14 cellular contexts compared by ENCODE assay signal in genomic region chr6:20416063-20416454, GRCh38. TPM values are rescaled to one million over a fixed set of nuclear protein-coding genes. Genes with fewer than 3 reads are reported as not detected.
DNase-seq lines count a peak whose midpoint lies in the region; ATAC-seq, FAIRE-seq and TF ChIP-seq lines count a peak whose summit lies in the region.
"Had no signal": no experiment of that assay in that cellular context is flagged by ENCODE, and none has a peak within 500 bp of the region (broad histone marks: within the 10 kb centered on the region; RNA-seq: fewer than 3 reads in every experiment).

No MANE protein-coding gene starts in this region.

- H3K9me3 ChIP-seq in heart right ventricle = peaks cover 0 to under 1% (median 0%) of the 10 kb centered on the region in 11 donors
- H3K9me3 ChIP-seq: ovary had no signal

- H3K4me3 ChIP-seq in heart right ventricle = no peak overlapping the region
- H3K4me3 ChIP-seq: ovary had no signal

- DNase-seq in GM18507 (ENCODE audit: extremely low spot score, insufficient read length, low read depth) (no peak), DMS153 treated with DMSO at 0.1 percent for 48 hours (lab: John Stamatoyannopoulos, UW; ENCODE audit: unreplicated experiment) (no peak), NCI-H1436 treated with DMSO at 0.1 percent for 48 hours (lab: John Stamatoyannopoulos, UW) (no peak), heart right ventricle (no peak)
- no peak for DNase-seq in natural killer cell treated with Interleukin-12 subunit alpha and Interleukin-12 subunit beta and Interleukin-15 and Interleukin-18, amount 100 ng/mL, for 72 hours (ENCODE audit: low spot score)
- no peak for DNase-seq in stimulated activated CD4-positive, alpha-beta T cell treated with anti-CD3 and anti-CD28 coated beads, Interleukin-15, amount 100 ng/mL, for 24 hours
- DNase-seq: activated CD4-positive, alpha-beta T cell treated with anti-CD3 and anti-CD28 coated beads for 48 hours; EL; ovary had no signal

- WGBS in heart right ventricle, 2 donors = 88 to 90% methylated on average over 4 of the region's 4 CpGs

- peak; percentile 48 for FAIRE-seq in GM18507 (lab: Jason Lieb, UNC)
- FAIRE-seq: bronchial epithelial cell, HTR-8/SVneo had no signal

- H3K27me3 Mint-ChIP-seq in activated T-helper 17 cell treated with anti-CD3 and anti-CD28 coated beads, Interleukin-2, amount 50 U/mL, for 72 hours = no peaks in the 10 kb centered on the region
- no peaks in the 10 kb centered on the region for H3K27me3 Mint-ChIP-seq in natural killer cell treated with Interleukin-12 subunit alpha and Interleukin-12 subunit beta and Interleukin-15 and Interleukin-18, amount 100 ng/mL, for 72 hours

- ATAC-seq in activated T-helper 17 cell treated with anti-CD3 and anti-CD28 coated beads, Interleukin-2, amount 50 U/mL, for 72 hours (replicated peaks) = peak; percentile 75
- peak in 1 of 2 donors; percentile 38 for ATAC-seq in natural killer cell treated with Interleukin-12 subunit alpha and Interleukin-12 subunit beta and Interleukin-15 and Interleukin-18, amount 100 ng/mL, for 72 hours
- ATAC-seq in heart right ventricle = no peak

- peak overlapping the region; percentile 71 for H3K27ac Mint-ChIP-seq in activated T-helper 17 cell treated with anti-CD3 and anti-CD28 coated beads, Interleukin-2, amount 50 U/mL, for 72 hours
- peak overlapping the region; percentile 12 to 38 for H3K27ac Mint-ChIP-seq in natural killer cell treated with Interleukin-12 subunit alpha and Interleukin-12 subunit beta and Interleukin-15 and Interleukin-18, amount 100 ng/mL, for 72 hours
- H3K27ac Mint-ChIP-seq: endodermal cell had no signal

- TF ChIP-seq CTCF in C4-2B (conservative IDR thresholded peaks at IDR 0.05) = no peak
- TF ChIP-seq CTCF in heart right ventricle (IDR thresholded peaks at IDR 0.05) = no peak

- H3K4me1 ChIP-seq in heart right ventricle = peaks cover 0 to 66% (median 0%) of the 10 kb centered on the region in 9 donors

- peak overlapping the region; percentile 59 for H3K4me3 Mint-ChIP-seq in activated T-helper 17 cell treated with anti-CD3 and anti-CD28 coated beads, Interleukin-2, amount 50 U/mL, for 72 hours
- H3K4me3 Mint-ChIP-seq in natural killer cell treated with Interleukin-12 subunit alpha and Interleukin-12 subunit beta and Interleukin-15 and Interleukin-18, amount 100 ng/mL, for 72 hours = peak overlapping the region; percentile 29
- H3K4me3 Mint-ChIP-seq: endodermal cell had no signal

- intact Hi-C loops in heart right ventricle (cut with DNase I) = no loop called here

- no peaks in the 10 kb centered on the region for H3K9me3 Mint-ChIP-seq in activated T-helper 17 cell treated with anti-CD3 and anti-CD28 coated beads, Interleukin-2, amount 50 U/mL, for 72 hours
- no peaks in the 10 kb centered on the region for H3K9me3 Mint-ChIP-seq in natural killer cell treated with Interleukin-12 subunit alpha and Interleukin-12 subunit beta and Interleukin-15 and Interleukin-18, amount 100 ng/mL, for 72 hours
- H3K9me3 Mint-ChIP-seq: endodermal cell had no signal

- no peaks in the 10 kb centered on the region for H3K27me3 ChIP-seq in heart right ventricle
- H3K27me3 ChIP-seq: ovary had no signal

- peaks cover 33% of the 10 kb centered on the region for H3K4me1 Mint-ChIP-seq in activated T-helper 17 cell treated with anti-CD3 and anti-CD28 coated beads, Interleukin-2, amount 50 U/mL, for 72 hours
- peaks cover 63 to 66% of the 10 kb centered on the region in 2 donors for H3K4me1 Mint-ChIP-seq in natural killer cell treated with Interleukin-12 subunit alpha and Interleukin-12 subunit beta and Interleukin-15 and Interleukin-18, amount 100 ng/mL, for 72 hours (ENCODE audit: low read depth in 2 of 2)

- peaks cover 17% of the 10 kb centered on the region for H3K36me3 Mint-ChIP-seq in activated T-helper 17 cell treated with anti-CD3 and anti-CD28 coated beads, Interleukin-2, amount 50 U/mL, for 72 hours (ENCODE audit: low read depth)
- peaks cover 14% of the 10 kb centered on the region for H3K36me3 Mint-ChIP-seq in natural killer cell treated with Interleukin-12 subunit alpha and Interleukin-12 subunit beta and Interleukin-15 and Interleukin-18, amount 100 ng/mL, for 72 hours

- peaks cover 0 to 8% (median 0%) of the 10 kb centered on the region in 9 donors for H3K36me3 ChIP-seq in heart right ventricle
- H3K36me3 ChIP-seq: ovary had no signal

- H3K27ac ChIP-seq in C4-2B = peak overlapping the region; percentile 57; the same call in 1 of the 2 replicates
- no peak overlapping the region for H3K27ac ChIP-seq in heart right ventricle
- H3K27ac ChIP-seq: ovary had no signal

RNA-seq across cellular contexts. Expression of gene E2F3, which starts 14.4 kb away (rescaled TPM):
- 10 to 100 TPM; 13.6 to 26.6 TPM for total RNA-seq in activated T-helper 17 cell treated with anti-CD3 and anti-CD28 coated beads, Interleukin-2, amount 50 U/mL, for 72 hours
- 10 to 100 TPM; 24.2 to 37.4 TPM for total RNA-seq in natural killer cell treated with Interleukin-12 subunit alpha and Interleukin-12 subunit beta and Interleukin-15 and Interleukin-18, amount 100 ng/mL, for 72 hours
- 10 to 100 TPM in 2 of 10 donors, 1 to 10 TPM in 8; 6.1 to 11.9 (median 8.1) TPM for total RNA-seq in heart right ventricle
- 1 to 10 TPM; 2.5 to 4.3 TPM for polyA plus RNA-seq in heart right ventricle
